In genomic region chr3:141286856-141287255, GRCh38 we compare ENCODE assay signal across 24 cellular contexts.
"Had no signal": no experiment of that assay in that cellular context is flagged by ENCODE, and none has a peak within 500 bp of the region (broad histone marks: within the 10 kb centered on the region; RNA-seq: fewer than 3 reads in every experiment).

No MANE protein-coding gene starts in this region.

- ATAC-seq: gastroesophageal sphincter, heart left ventricle, left ventricle myocardium superior, mucosa of descending colon had no signal

- H3K9me3 ChIP-seq: esophagus muscularis mucosa, gastroesophageal sphincter, heart left ventricle, mucosa of descending colon, tibial nerve had no signal

- H3K4me3 ChIP-seq: esophagus muscularis mucosa, gastroesophageal sphincter, heart left ventricle, mucosa of descending colon, neural progenitor cell, tibial nerve had no signal

- H3K36me3 ChIP-seq: neural progenitor cell had no signal

- H3K27me3 Mint-ChIP-seq: activated naive CD8-positive, alpha-beta T cell; naive B cell had no signal

- H3K4me1 ChIP-seq: neural progenitor cell, parathyroid adenoma had no signal

- H3K27ac Mint-ChIP-seq: activated naive CD8-positive, alpha-beta T cell; activated T-helper 1 cell treated with anti-CD3 and anti-CD28 coated beads, Interleukin-12 subunit alpha, Interleukin-12 subunit beta, Interleukin-2, Interleukin-4 antibody, amounts not matched to agents 30 ng/mL and 10 ng/mL and 1 ng/mL, durations not matched to agents 14 hours and 24 hours and 36 hours; neural progenitor cell had no signal

- H3K27ac ChIP-seq: esophagus muscularis mucosa, gastroesophageal sphincter, heart left ventricle, neural progenitor cell, parathyroid adenoma, tibial nerve had no signal

- FAIRE-seq: endothelial cell of umbilical vein, urothelium cell line had no signal

- H2AFZ ChIP-seq: neural progenitor cell, parathyroid adenoma had no signal

- H3K4me1 Mint-ChIP-seq: naive B cell had no signal

- H3K4me3 Mint-ChIP-seq: activated naive CD8-positive, alpha-beta T cell; activated T-helper 1 cell treated with anti-CD3 and anti-CD28 coated beads, Interleukin-12 subunit alpha, Interleukin-12 subunit beta, Interleukin-2, Interleukin-4 antibody, amounts not matched to agents 30 ng/mL and 10 ng/mL and 1 ng/mL, durations not matched to agents 14 hours and 24 hours and 36 hours; naive B cell; neural progenitor cell had no signal

- H3K27me3 ChIP-seq: esophagus muscularis mucosa, gastroesophageal sphincter, heart left ventricle, neural progenitor cell, tibial nerve had no signal

- H3K4me2 ChIP-seq: neural progenitor cell had no signal

- H3K9me3 Mint-ChIP-seq: activated T-helper 1 cell treated with anti-CD3 and anti-CD28 coated beads, Interleukin-12 subunit alpha, Interleukin-12 subunit beta, Interleukin-2, Interleukin-4 antibody, amounts not matched to agents 30 ng/mL and 10 ng/mL and 1 ng/mL, durations not matched to agents 14 hours and 24 hours and 36 hours; naive B cell; neural progenitor cell had no signal

- DNase-seq: activated CD4-positive, alpha-beta T cell treated with anti-CD3 and anti-CD28 coated beads, Interleukin-2, amount 50 U/mL, for 1 hour; activated gamma-delta T cell treated with Interleukin-2 at 50 U/mL for 16 hours; dermis blood vessel endothelial cell; effector memory CD4-positive, alpha-beta T cell; heart left ventricle; kidney glomerular epithelial cell; left ventricle myocardium superior; mucosa of descending colon; naive B cell; stimulated activated CD4-positive, alpha-beta T cell treated with anti-CD3 and anti-CD28 coated beads, Interleukin-12 subunit alpha, Interleukin-12 subunit beta, amount 100 ng/mL, for 4 hours; stimulated activated CD4-positive, alpha-beta T cell treated with anti-CD3 and anti-CD28 coated beads, Interleukin-1b, Interleukin-23, amount 100 ng/mL, for 48 hours; stimulated activated CD8-positive, alpha-beta memory T cell treated with anti-CD3 and anti-CD28 coated beads, Interleukin-4, amount 100 ng/mL, for 48 hours; stimulated activated naive CD4-positive, alpha-beta T cell; substantia nigra; T1000 had no signal

- H3K9ac ChIP-seq: neural progenitor cell, parathyroid adenoma had no signal
